Comparison of ENCODE assay signal across 27 cellular contexts in the genomic region with DNA sequence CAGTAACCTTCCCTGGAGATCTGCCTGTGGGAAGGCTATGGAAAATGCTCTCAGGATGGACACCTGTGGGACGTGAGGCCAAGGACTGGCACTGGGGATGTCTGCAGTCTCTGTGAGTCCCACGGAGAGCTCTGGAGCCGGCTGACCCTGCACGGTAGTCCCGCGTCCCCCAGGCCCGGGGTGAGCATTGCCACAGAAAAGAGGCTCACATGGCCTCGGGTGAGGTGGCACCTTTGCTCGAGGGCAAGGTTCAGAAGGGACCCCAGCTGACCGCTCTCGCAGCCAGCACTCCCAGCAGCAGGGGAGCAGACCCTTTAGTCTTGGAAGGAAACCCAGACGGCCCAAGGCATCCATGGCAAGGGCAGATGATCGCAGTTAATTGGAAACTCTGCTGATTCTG.
"Had no signal": no experiment of that assay in that cellular context is flagged by ENCODE, and none has a peak within 500 bp of the region (broad histone marks: within the 10 kb centered on the region; RNA-seq: fewer than 3 reads in every experiment).

No MANE protein-coding gene starts in this region.

- H3K27me3 Mint-ChIP-seq: naive thymus-derived CD4-positive, alpha-beta T cell; stimulated activated naive B cell treated with anti-CD40 and anti-IgM and Interleukin-4, amounts not matched to agents 10 μg/mL and 1 μg/mL and 100 μg/mL, for 72 hours; stimulated activated naive CD8-positive, alpha-beta T cell treated with anti-CD3 and anti-CD28 coated beads, Interleukin-15, Interleukin-2, amounts not matched to agents 100 ng/mL and 50 ng/mL, for 24 hours had no signal

- H3K27ac Mint-ChIP-seq: nephron; stimulated activated naive B cell treated with anti-CD40 and anti-IgM and Interleukin-4, amounts not matched to agents 10 μg/mL and 1 μg/mL and 100 μg/mL, for 72 hours; stimulated activated naive CD8-positive, alpha-beta T cell treated with anti-CD3 and anti-CD28 coated beads, Interleukin-15, Interleukin-2, amounts not matched to agents 100 ng/mL and 50 ng/mL, for 24 hours had no signal

- H3K36me3 Mint-ChIP-seq: natural killer cell had no signal

- H3K9ac ChIP-seq: neural progenitor cell had no signal

- H3K4me3 ChIP-seq: neural progenitor cell, pancreas, prostate gland, right lobe of liver, sigmoid colon, stomach, thoracic aorta, thyroid gland, tibial nerve, upper lobe of left lung, vagina had no signal

- ATAC-seq: naive thymus-derived CD4-positive, alpha-beta T cell; natural killer cell; pancreas; right cardiac atrium; right lobe of liver; stimulated activated naive B cell treated with anti-CD40 and anti-IgM and Interleukin-4, amounts not matched to agents 10 μg/mL and 1 μg/mL and 100 μg/mL, for 72 hours had no signal

- H3K4me1 ChIP-seq: neural progenitor cell, pancreas, prostate gland, right lobe of liver, thyroid gland, tibial nerve, vagina had no signal

- H3K4me3 Mint-ChIP-seq: naive thymus-derived CD4-positive, alpha-beta T cell; natural killer cell; nephron; neural progenitor cell; stimulated activated naive B cell treated with anti-CD40 and anti-IgM and Interleukin-4, amounts not matched to agents 10 μg/mL and 1 μg/mL and 100 μg/mL, for 72 hours; stimulated activated naive CD8-positive, alpha-beta T cell treated with anti-CD3 and anti-CD28 coated beads, Interleukin-15, Interleukin-2, amounts not matched to agents 100 ng/mL and 50 ng/mL, for 24 hours had no signal

- H3K9me3 ChIP-seq: neutrophil, pancreas, prostate gland, right lobe of liver, sigmoid colon, stomach, thyroid gland, upper lobe of left lung, vagina had no signal

- H3K4me1 Mint-ChIP-seq: stimulated activated naive B cell treated with anti-CD40 and anti-IgM and Interleukin-4, amounts not matched to agents 10 μg/mL and 1 μg/mL and 100 μg/mL, for 72 hours had no signal

- H3K27ac ChIP-seq: neural progenitor cell, neutrophil, pancreas, prostate gland, right lobe of liver, sigmoid colon, stomach, thoracic aorta, thyroid gland, tibial nerve, upper lobe of left lung, vagina had no signal

- H3K4me2 ChIP-seq: neural progenitor cell had no signal

- H3K36me3 ChIP-seq: neural progenitor cell, neutrophil, pancreas, prostate gland, right lobe of liver, thyroid gland, upper lobe of left lung had no signal

- H3K9me3 Mint-ChIP-seq: naive thymus-derived CD4-positive, alpha-beta T cell; natural killer cell; stimulated activated naive B cell treated with anti-CD40 and anti-IgM and Interleukin-4, amounts not matched to agents 10 μg/mL and 1 μg/mL and 100 μg/mL, for 72 hours; stimulated activated naive CD8-positive, alpha-beta T cell treated with anti-CD3 and anti-CD28 coated beads, Interleukin-15, Interleukin-2, amounts not matched to agents 100 ng/mL and 50 ng/mL, for 24 hours had no signal

- H3K27me3 ChIP-seq: neural progenitor cell, neutrophil, pancreas, right lobe of liver, sigmoid colon, stomach, thyroid gland, tibial nerve, upper lobe of left lung, vagina had no signal

- H2AFZ ChIP-seq: neural progenitor cell had no signal

- DNase-seq: naive thymus-derived CD4-positive, alpha-beta T cell; natural killer cell; nucleus accumbens; retina; right cardiac atrium; right lobe of liver; sigmoid colon; small intestine; stimulated activated CD4-positive, alpha-beta T cell treated with anti-CD3 and anti-CD28 coated beads, Interleukin-1b, Interleukin-23, amount 100 ng/mL, for 48 hours; stimulated activated CD4-positive, alpha-beta T cell treated with anti-CD3 and anti-CD28 coated beads, Interleukin-4, amount 100 ng/mL, for 1 hour; stimulated activated CD4-positive, alpha-beta T cell treated with anti-CD3 and anti-CD28 coated beads, Interleukin-4, amount 100 ng/mL, for 4 hours; stimulated activated CD8-positive, alpha-beta memory T cell treated with anti-CD3 and anti-CD28 coated beads, Interleukin-4, amount 100 ng/mL, for 48 hours; stimulated activated naive B cell treated with anti-CD40 and anti-IgM and Interleukin-4, amounts not matched to agents 10 μg/mL and 1 μg/mL and 100 μg/mL, for 72 hours; stimulated activated naive CD4-positive, alpha-beta T cell treated with Interleukin-2 at 50 U/mL for 16 hours; stomach; thyroid gland; trophoblast cell had no signal
